In genomic region chr7:48280100-48280499, GRCh38 we compare ENCODE assay signal across 11 cellular contexts.
DNase-seq lines count a peak whose midpoint lies in the region; ATAC-seq and TF ChIP-seq lines count a peak whose summit lies in the region.
"Had no signal": no experiment of that assay in that cellular context is flagged by ENCODE, and none has a peak within 500 bp of the region (broad histone marks: within the 10 kb centered on the region; RNA-seq: fewer than 3 reads in every experiment).

No MANE protein-coding gene starts in this region.

- H3K9me3 ChIP-seq in mammary epithelial cell (replicated peaks; ENCODE audit: insufficient read depth, low read length): no peaks in the 10 kb centered on the region
- H3K9me3 ChIP-seq: sigmoid colon had no signal

- TF ChIP-seq CTCF in mammary epithelial cell (conservative IDR thresholded peaks at IDR 0.05 in 1 of 2, IDR thresholded peaks at IDR 0.05 in 1 of 2; ENCODE audit: extremely low read depth in 1 of 2, insufficient read depth in 1 of 2, low read depth in 1 of 2, low read length in 2 of 2): no peak

- ATAC-seq in GM18909 (IDR thresholded peaks at IDR 0.05; ENCODE audit: poor library complexity, unreplicated experiment) (no peak), GM18502 (IDR thresholded peaks at IDR 0.05; ENCODE audit: poor library complexity, unreplicated experiment) (no peak), HG03342 (IDR thresholded peaks at IDR 0.05; ENCODE audit: unreplicated experiment) (no peak)

- H4K20me1 ChIP-seq in mammary epithelial cell (ENCODE audit: insufficient read depth, low read length): no peaks in the 10 kb centered on the region

- in situ Hi-C loops in mammary epithelial cell (cut with MboI; ENCODE audit: low sequenced_read_pairs in 2 of 2): loop anchor here in 1 of 2 donors (25.0 kb wide), 1 partner anchor 607 kb away; no protein-coding TSS in a partner anchor

- WGBS in mammary epithelial cell (ENCODE audit: low coverage, missing lambda C conversion rate): 0% methylated on average over 2 of the region's 2 CpGs

- no TSS peak for BruUV-seq in mammary epithelial cell (replicated peaks; lab: Mats Ljungman, UMichigan)

- intact Hi-C loops in mammary epithelial cell (cut with micrococcal nuclease): no loop called here

- peak overlapping the region; percentile 43 for H3K27ac ChIP-seq in mammary epithelial cell (ENCODE audit: insufficient read depth, low read depth, low read length)
- H3K27ac ChIP-seq: cardiac muscle cell, sigmoid colon had no signal

- peak overlapping the region; percentile 39 for H2AFZ ChIP-seq in mammary epithelial cell (ENCODE audit: low read depth, low read length)

- H3K79me2 ChIP-seq in mammary epithelial cell (ENCODE audit: insufficient read depth, low read length): no peaks in the 10 kb centered on the region

- DNase-seq in ELR (ENCODE audit: low read depth): peak; percentile 44
- DNase-seq in HT1080 (ENCODE audit: low read depth): peak; percentile 81
- DNase-seq in mammary epithelial cell: peak; percentile 93
- DNase-seq in myocyte (ENCODE audit: low read depth): peak; percentile 76
- DNase-seq: activated CD4-positive, CD25-positive, alpha-beta regulatory T cell treated with anti-CD3 and anti-CD28 coated beads, Interleukin-2, amount 50 U/mL, for 72 hours; NCI-H1092 treated with DMSO at 0.1 percent for 48 hours; sigmoid colon had no signal

- H3K4me3 ChIP-seq in mammary epithelial cell (replicated peaks in 1 of 3; ENCODE audit: insufficient read depth in 1 of 3, low read depth in 2 of 3, low read length in 3 of 3): no peak overlapping the region
- H3K4me3 ChIP-seq: cardiac muscle cell, sigmoid colon had no signal

- CTCF ChIA-PET in mammary epithelial cell (lab: Charles Lee; ENCODE audit: low non-redundant PET): interaction anchor here (0.6 to 0.7 kb wide), 2 partner anchors 20 to 342 kb away, joined by 4 to 5 read pairs; no protein-coding TSS in a partner anchor

- H3K4me2 ChIP-seq in mammary epithelial cell (ENCODE audit: insufficient read depth, low read depth, low read length): peak overlapping the region; percentile 64

- no peaks in the 10 kb centered on the region for H3K27me3 ChIP-seq in mammary epithelial cell (ENCODE audit: insufficient read depth, low read length)
- H3K27me3 ChIP-seq: cardiac muscle cell, sigmoid colon had no signal

- no peaks in the 10 kb centered on the region for H3K36me3 ChIP-seq in mammary epithelial cell (ENCODE audit: insufficient read depth, low read length)
- H3K36me3 ChIP-seq: cardiac muscle cell, sigmoid colon had no signal

- H3K9ac ChIP-seq in mammary epithelial cell (ENCODE audit: insufficient read depth, low read length): no peak overlapping the region

- dilution Hi-C loops in mammary epithelial cell (cut with HindIII; ENCODE audit: low sequenced_read_pairs): no loop called here

- peaks cover 18% of the 10 kb centered on the region for H3K4me1 ChIP-seq in mammary epithelial cell (ENCODE audit: insufficient read depth, low read length)
- H3K4me1 ChIP-seq: sigmoid colon had no signal
